11 cellular contexts compared by ENCODE assay signal in genomic region chr19:42313840-42314755, GRCh38. TPM values are rescaled to one million over a fixed set of nuclear protein-coding genes. Genes with fewer than 3 reads are reported as not detected.
DNase-seq lines count a peak whose midpoint lies in the region; ATAC-seq and TF ChIP-seq lines count a peak whose summit lies in the region.
"Had no signal": no experiment of that assay in that cellular context is flagged by ENCODE, and none has a peak within 500 bp of the region (broad histone marks: within the 10 kb centered on the region; RNA-seq: fewer than 3 reads in every experiment).

No MANE protein-coding gene starts in this region.

- no peaks in the 10 kb centered on the region for H3K36me3 ChIP-seq in CD8-positive, alpha-beta T cell (ENCODE audit: insufficient read depth, low read length)
- H3K36me3 ChIP-seq in HUES64 (ENCODE audit: insufficient read depth, low read length) (no peaks in the 10 kb centered on the region), breast epithelium (no peaks in the 10 kb centered on the region)

- CTCF ChIA-PET in CD8-positive, alpha-beta T cell (lab: Charles Lee) = interaction anchor here (1.2 kb wide), 1 partner anchor 206 kb away, joined by 5 read pairs; no protein-coding TSS in a partner anchor
- CTCF ChIA-PET in activated naive CD4-positive, alpha-beta T cell treated with anti-CD3 and anti-CD28 coated beads, Interleukin-2, amount 10 ng/mL, durations not matched to agents 7 days and 5 days (lab: Charles Lee) = interaction anchor here (1.0 to 1.1 kb wide), 2 partner anchors 9 to 33 kb away, joined by 4 to 6 read pairs; no protein-coding TSS in a partner anchor

- no peak overlapping the region for H3K9ac ChIP-seq in HUES64 (ENCODE audit: low read depth, low read length)

- peaks cover 20% of the 10 kb centered on the region for H3K4me1 Mint-ChIP-seq in CD8-positive, alpha-beta T cell (ENCODE audit: low read depth)
- H3K4me1 Mint-ChIP-seq in natural killer cell = peaks cover 23 to 34% of the 10 kb centered on the region in 2 donors
- H3K4me1 Mint-ChIP-seq in activated naive CD4-positive, alpha-beta T cell treated with anti-CD3 and anti-CD28 coated beads, Interleukin-2, amount 10 ng/mL, durations not matched to agents 7 days and 5 days = peaks cover 19% of the 10 kb centered on the region

- no peak for TF ChIP-seq CTCF in CD8-positive, alpha-beta T cell (IDR thresholded peaks at IDR 0.05)
- TF ChIP-seq CTCF in breast epithelium (IDR thresholded peaks at IDR 0.05) (peak in 1 of 3 donors; percentile 3), natural killer cell (IDR thresholded peaks at IDR 0.05) (no peak)

- H3K4me3 Mint-ChIP-seq in CD8-positive, alpha-beta T cell = peak overlapping the region; percentile 69
- H3K4me3 Mint-ChIP-seq in natural killer cell = peak overlapping the region; percentile 49
- no peak overlapping the region for H3K4me3 Mint-ChIP-seq in activated naive CD4-positive, alpha-beta T cell treated with anti-CD3 and anti-CD28 coated beads, Interleukin-2, amount 10 ng/mL, durations not matched to agents 7 days and 5 days

- no peak for ATAC-seq in CD8-positive, alpha-beta T cell
- ATAC-seq in natural killer cell (no peak), GM21381 (IDR thresholded peaks at IDR 0.05; ENCODE audit: unreplicated experiment) (no peak), GM18870 (IDR thresholded peaks at IDR 0.05; ENCODE audit: unreplicated experiment) (no peak)

- no peak for TF ChIP-seq POLR2A in breast epithelium (IDR thresholded peaks at IDR 0.05)

- DNase-seq in CD8-positive, alpha-beta T cell = no peak
- no peak for DNase-seq in breast epithelium (ENCODE audit: low spot score in 2 of 2)
- DNase-seq in natural killer cell = no peak
- DNase-seq in activated naive CD4-positive, alpha-beta T cell treated with anti-CD3 and anti-CD28 coated beads, Interleukin-2, amount 10 ng/mL, durations not matched to agents 7 days and 5 days = no peak
- no peak for DNase-seq in NCI-H146 (lab: John Stamatoyannopoulos, UW)
- DNase-seq: DMS79; NK-92 treated with Interleukin-12 subunit alpha and Interleukin-12 subunit beta, amount 100 ng/mL, for 24 hours had no signal

- POLR2A ChIA-PET in CD8-positive, alpha-beta T cell (lab: Charles Lee) = no interaction called here

- H3K27ac Mint-ChIP-seq in CD8-positive, alpha-beta T cell = no peak overlapping the region
- H3K27ac Mint-ChIP-seq in natural killer cell = no peak overlapping the region
- H3K27ac Mint-ChIP-seq in activated naive CD4-positive, alpha-beta T cell treated with anti-CD3 and anti-CD28 coated beads, Interleukin-2, amount 10 ng/mL, durations not matched to agents 7 days and 5 days = no peak overlapping the region

- no peaks in the 10 kb centered on the region for H3K36me3 Mint-ChIP-seq in CD8-positive, alpha-beta T cell
- H3K36me3 Mint-ChIP-seq in natural killer cell = no peaks in the 10 kb centered on the region
- H3K36me3 Mint-ChIP-seq in activated naive CD4-positive, alpha-beta T cell treated with anti-CD3 and anti-CD28 coated beads, Interleukin-2, amount 10 ng/mL, durations not matched to agents 7 days and 5 days = no peaks in the 10 kb centered on the region

- no peaks in the 10 kb centered on the region for H3K9me3 Mint-ChIP-seq in CD8-positive, alpha-beta T cell
- H3K9me3 Mint-ChIP-seq in natural killer cell = no peaks in the 10 kb centered on the region
- H3K9me3 Mint-ChIP-seq in activated naive CD4-positive, alpha-beta T cell treated with anti-CD3 and anti-CD28 coated beads, Interleukin-2, amount 10 ng/mL, durations not matched to agents 7 days and 5 days = no peaks in the 10 kb centered on the region

- no peak overlapping the region for H3K4me3 ChIP-seq in CD8-positive, alpha-beta T cell (ENCODE audit: low read depth, low read length)
- H3K4me3 ChIP-seq in HUES64 (ENCODE audit: low read length) (peak overlapping the region; percentile 67), breast epithelium (peak overlapping the region in 2 of 3 donors; percentile 55 to 64)

- peaks cover 21% of the 10 kb centered on the region for H3K27me3 ChIP-seq in CD8-positive, alpha-beta T cell (ENCODE audit: insufficient read depth, low read length)
- H3K27me3 ChIP-seq in HUES64 (ENCODE audit: insufficient read depth, low read length) = peaks cover 25% of the 10 kb centered on the region
- H3K27me3 ChIP-seq in breast epithelium = no peaks in the 10 kb centered on the region

- intact Hi-C loops in CD8-positive, alpha-beta T cell (cut with DNase I, micrococcal nuclease) = no loop called here
- intact Hi-C loops in breast epithelium (cut with DNase I; ENCODE audit: low total_unique reads) = loop anchor here (2.0 kb wide), 1 partner anchor 63 kb away; no protein-coding TSS in a partner anchor
- intact Hi-C loops in natural killer cell (cut with micrococcal nuclease) = no loop called here

- no peaks in the 10 kb centered on the region for H3K9me3 ChIP-seq in CD8-positive, alpha-beta T cell (ENCODE audit: low read length)
- H3K9me3 ChIP-seq in HUES64 (ENCODE audit: insufficient read depth, low read depth, low read length) (no peaks in the 10 kb centered on the region), breast epithelium (no peaks in the 10 kb centered on the region)

- peaks cover 15% of the 10 kb centered on the region for H3K4me1 ChIP-seq in CD8-positive, alpha-beta T cell (ENCODE audit: insufficient read depth, low read length)
- H3K4me1 ChIP-seq in HUES64 (ENCODE audit: insufficient read depth, low read length) (no peaks in the 10 kb centered on the region), breast epithelium (no peaks in the 10 kb centered on the region)

- no peak overlapping the region for H3K27ac ChIP-seq in CD8-positive, alpha-beta T cell (ENCODE audit: low read depth, low read length)
- H3K27ac ChIP-seq in HUES64 (ENCODE audit: low read depth, low read length) (no peak overlapping the region), breast epithelium (no peak overlapping the region)

- H3K27me3 Mint-ChIP-seq in CD8-positive, alpha-beta T cell (ENCODE audit: low read depth) = peaks cover 33% of the 10 kb centered on the region
- H3K27me3 Mint-ChIP-seq in natural killer cell (ENCODE audit: low read depth in 2 of 2) = peaks cover 23 to 39% of the 10 kb centered on the region in 2 donors
- H3K27me3 Mint-ChIP-seq in activated naive CD4-positive, alpha-beta T cell treated with anti-CD3 and anti-CD28 coated beads, Interleukin-2, amount 10 ng/mL, durations not matched to agents 7 days and 5 days = peaks cover 77% of the 10 kb centered on the region

- WGBS in HUES64 = 36% methylated on average over 24 of the region's 26 CpGs

RNA-seq across cellular contexts. Expression of gene TMEM145, which starts 1.0 kb away (rescaled TPM):
- total RNA-seq in CD8-positive, alpha-beta T cell = not detected
- 1.1 TPM for polyA plus RNA-seq in HUES64 (2013, experiment 1 of 2)
- polyA plus RNA-seq in HUES64 (2013, experiment 2 of 2) = 2.7 TPM
- total RNA-seq in breast epithelium (under 1 TPM in 2 of 3 donors, not detected in 1; 0.33 to 0.59 TPM), natural killer cell (not detected)
- total RNA-seq: fibroblast of villous mesenchyme had no signal

RNA-seq across cellular contexts. Expression of gene MEGF8, which starts 11.3 kb away (rescaled TPM):
- 1 to 10 TPM; 5.2 to 5.9 TPM for total RNA-seq in CD8-positive, alpha-beta T cell
- 15.5 TPM for polyA plus RNA-seq in HUES64 (2013, experiment 1 of 2)
- polyA plus RNA-seq in HUES64 (2013, experiment 2 of 2) = 21.3 TPM
- total RNA-seq in breast epithelium = 10 to 100 TPM in 2 of 3 donors, 1 to 10 TPM in 1; 9.7 to 15.5 (median 10.8) TPM
- 10 to 100 TPM in 2 of 3 donors, 1 to 10 TPM in 1; 8.1 to 11.3 (median 10.5) TPM for total RNA-seq in natural killer cell

RNA-seq across cellular contexts. Expression of gene PAFAH1B3, which starts 11.7 kb away (rescaled TPM):
- total RNA-seq in CD8-positive, alpha-beta T cell = 10 to 100 TPM; 10.1 to 13.5 TPM
- polyA plus RNA-seq in HUES64 (2013, experiment 1 of 2) = 108 TPM
- polyA plus RNA-seq in HUES64 (2013, experiment 2 of 2) = 112 TPM
- 10 to 100 TPM in 2 of 3 donors, 1 to 10 TPM in 1; 7.5 to 32.4 (median 28.5) TPM for total RNA-seq in breast epithelium
- total RNA-seq in natural killer cell = 1 to 10 TPM; 6.1 to 8.9 (median 7.9) TPM

RNA-seq across cellular contexts. Expression of gene PRR19, which starts 12.2 kb away (rescaled TPM):
- total RNA-seq in CD8-positive, alpha-beta T cell = under 1 TPM in 1 of 2 experiments, not detected in 1; 0.19 TPM
- 4.8 TPM for polyA plus RNA-seq in HUES64 (2013, experiment 1 of 2)
- 3.9 TPM for polyA plus RNA-seq in HUES64 (2013, experiment 2 of 2)
- total RNA-seq in breast epithelium (1 to 10 TPM in 1 of 3 donors, under 1 TPM in 2; 0.33 to 2.6 (median 0.48) TPM), natural killer cell (not detected)

RNA-seq across cellular contexts. Expression of gene CIC, which starts 45.0 kb away (rescaled TPM):
- total RNA-seq in CD8-positive, alpha-beta T cell = 100 to 1,000 TPM; 111 to 112 TPM
- 34.2 TPM for polyA plus RNA-seq in HUES64 (2013, experiment 1 of 2)
- 30.1 TPM for polyA plus RNA-seq in HUES64 (2013, experiment 2 of 2)
- total RNA-seq in breast epithelium (10 to 100 TPM; 20.2 to 25.6 (median 24.9) TPM), natural killer cell (100 to 1,000 TPM in 2 of 3 donors, 10 to 100 TPM in 1; 95.4 to 121 (median 108) TPM)
